ENCODE assay signal across 9 cellular contexts in the genomic region with DNA sequence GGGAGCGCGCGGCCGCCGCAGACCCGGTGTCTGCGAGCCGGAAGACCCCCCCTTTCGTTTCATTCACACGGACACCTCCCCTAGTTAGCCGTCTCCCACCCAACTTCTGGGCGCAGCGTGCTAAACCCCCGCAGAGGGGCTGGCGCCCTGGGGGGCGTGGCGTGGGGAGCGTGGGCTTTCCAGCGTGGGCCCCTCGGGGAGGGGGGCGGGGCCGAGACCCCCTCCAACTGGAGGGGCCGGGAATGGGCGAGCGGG. TPM values are rescaled to one million over a fixed set of nuclear protein-coding genes. Genes with fewer than 3 reads are reported as not detected.
DNase-seq lines count a peak whose midpoint lies in the region; ATAC-seq, FAIRE-seq and TF ChIP-seq lines count a peak whose summit lies in the region.
"Had no signal": no experiment of that assay in that cellular context is flagged by ENCODE, and none has a peak within 500 bp of the region (broad histone marks: within the 10 kb centered on the region; RNA-seq: fewer than 3 reads in every experiment).

No MANE protein-coding gene starts in this region.

- DNase-seq in activated CD8-positive, alpha-beta memory T cell treated with anti-CD3 and anti-CD28 coated beads, Interleukin-2, amount 10 ng/mL, durations not matched to agents 7 days and 5 days: no peak
- DNase-seq in activated CD8-positive, alpha-beta memory T cell treated with anti-CD3 and anti-CD28 coated beads for 24 hours: no peak
- DNase-seq in ascending aorta (ENCODE audit: low spot score in 2 of 2): no peak
- no peak for DNase-seq in HepG2 (ENCODE audit: low spot score)
- DNase-seq in thoracic aorta (ENCODE audit: low spot score): no peak
- no peak for DNase-seq in NCI-H2107 treated with DMSO at 0.1 percent for 48 hours (lab: John Stamatoyannopoulos, UW; ENCODE audit: unreplicated experiment)
- no peak for DNase-seq in NCI-H82 (lab: John Stamatoyannopoulos, UW)
- DNase-seq in GM19239 (ENCODE audit: insufficient read length, low spot score): no peak
- DNase-seq: DMS 273 treated with DMSO at 0.1 percent for 48 hours had no signal

- H2AFZ ChIP-seq in HepG2 (ENCODE audit: low read length): no peak overlapping the region

- H3K9ac ChIP-seq in HepG2 (ENCODE audit: insufficient read depth, low read depth, low read length): no peak overlapping the region

- peaks cover 11% of the 10 kb centered on the region in 2 donors for H3K4me1 ChIP-seq in ascending aorta
- H3K4me1 ChIP-seq in HepG2 (ENCODE audit: insufficient read depth, low read length): peaks cover 18% of the 10 kb centered on the region
- H3K4me1 ChIP-seq in thoracic aorta (ENCODE audit: control insufficient read depth in 1 of 2, low read depth in 2 of 2): peaks cover 6 to 23% of the 10 kb centered on the region in 2 donors

- no TSS peak for BruUV-seq in HepG2 (replicated peaks; lab: Mats Ljungman, UMichigan)

- intact Hi-C loops in ascending aorta (cut with DNase I): no loop called here
- intact Hi-C loops in HepG2 (cut with micrococcal nuclease; ENCODE audit: unreplicated experiment): loop anchor here (5.0 kb wide), 1 partner anchor 190 kb away; no protein-coding TSS in a partner anchor

- peak overlapping the region; percentile 42 for H3K4me3 Mint-ChIP-seq in activated CD8-positive, alpha-beta memory T cell treated with anti-CD3 and anti-CD28 coated beads, Interleukin-2, amount 10 ng/mL, durations not matched to agents 7 days and 5 days

- no peak for TF ChIP-seq POLR2A in HepG2 (IDR thresholded peaks at IDR 0.05; ENCODE audit: insufficient read depth in 1 of 2, low read depth in 2 of 2, low read length in 2 of 2)

- no peak for TF ChIP-seq RAD21 in HepG2 (CRISPR knock-in tag; IDR thresholded peaks at IDR 0.05)

- CTCF ChIA-PET in activated CD8-positive, alpha-beta memory T cell treated with anti-CD3 and anti-CD28 coated beads, Interleukin-2, amount 10 ng/mL, durations not matched to agents 7 days and 5 days (lab: Charles Lee): interaction anchor here (1.1 kb wide), 1 partner anchor 190 kb away, joined by 4 read pairs; no protein-coding TSS in a partner anchor
- CTCF ChIA-PET in HepG2 (lab: Yijun Ruan, JAX; ENCODE audit: low intra/inter-chr PET ratio, low total read pairs): no interaction called here

- H3K27me3 Mint-ChIP-seq in activated CD8-positive, alpha-beta memory T cell treated with anti-CD3 and anti-CD28 coated beads, Interleukin-2, amount 10 ng/mL, durations not matched to agents 7 days and 5 days: peaks cover 72% of the 10 kb centered on the region

- peak; percentile 8 for ATAC-seq in activated CD8-positive, alpha-beta memory T cell treated with anti-CD3 and anti-CD28 coated beads, Interleukin-2, amount 10 ng/mL, durations not matched to agents 7 days and 5 days
- ATAC-seq in HepG2: no peak
- ATAC-seq in thoracic aorta (ENCODE audit: insufficient number of reproducible peaks, low FRiP score, low read depth): no peak

- H3K27me3 ChIP-seq in ascending aorta: peaks cover 4% of the 10 kb centered on the region
- peaks cover 7 to 50% of the 10 kb centered on the region in 2 experiments; a peak in 4 of 5 replicates for H3K27me3 ChIP-seq in HepG2 (ENCODE audit: control insufficient read depth in 1 of 2, insufficient read depth in 2 of 2, low read length in 2 of 2)
- no peaks in the 10 kb centered on the region for H3K27me3 ChIP-seq in thoracic aorta (replicated peaks; ENCODE audit: insufficient read depth)

- H3K4me3 ChIP-seq in ascending aorta (peak overlapping the region; percentile 74 to 88), HepG2 (replicated peaks in 1 of 3; ENCODE audit: insufficient read depth in 1 of 3, low read depth in 2 of 3, low read length in 3 of 3) (peak overlapping the region; percentile 41 to 71 (median 59)), thoracic aorta (peak overlapping the region; percentile 80)

- POLR2A ChIA-PET in HepG2 (lab: Yijun Ruan, JAX): no interaction called here

- peaks cover 3% of the 10 kb centered on the region for H3K36me3 Mint-ChIP-seq in activated CD8-positive, alpha-beta memory T cell treated with anti-CD3 and anti-CD28 coated beads, Interleukin-2, amount 10 ng/mL, durations not matched to agents 7 days and 5 days

- H3K4me1 Mint-ChIP-seq in activated CD8-positive, alpha-beta memory T cell treated with anti-CD3 and anti-CD28 coated beads, Interleukin-2, amount 10 ng/mL, durations not matched to agents 7 days and 5 days: peaks cover 23% of the 10 kb centered on the region

- H3K27ac ChIP-seq in ascending aorta (no peak overlapping the region), HepG2 (ENCODE audit: extremely low read length, insufficient read depth, low read length) (no peak overlapping the region), thoracic aorta (no peak overlapping the region)

- H3K9me3 Mint-ChIP-seq in activated CD8-positive, alpha-beta memory T cell treated with anti-CD3 and anti-CD28 coated beads, Interleukin-2, amount 10 ng/mL, durations not matched to agents 7 days and 5 days (ENCODE audit: low read depth): no peaks in the 10 kb centered on the region

- no peak overlapping the region for H3K27ac Mint-ChIP-seq in activated CD8-positive, alpha-beta memory T cell treated with anti-CD3 and anti-CD28 coated beads, Interleukin-2, amount 10 ng/mL, durations not matched to agents 7 days and 5 days

- TF ChIP-seq EP300 in HepG2 (IDR thresholded peaks at IDR 0.05; ENCODE audit: low read depth in 2 of 2, low read length in 2 of 2) (no peak), HepG2 (CRISPR knock-in tag; IDR thresholded peaks at IDR 0.05; ENCODE audit: borderline replicate concordance) (no peak)

- no peaks in the 10 kb centered on the region for H3K36me3 ChIP-seq in ascending aorta
- H3K36me3 ChIP-seq in HepG2 (replicated peaks in 1 of 2; ENCODE audit: control insufficient read depth in 1 of 2, insufficient read depth in 2 of 2, low read length in 2 of 2): no peaks in the 10 kb centered on the region
- no peaks in the 10 kb centered on the region for H3K36me3 ChIP-seq in thoracic aorta

- in situ Hi-C loops in HepG2 (cut with HindIII; ENCODE audit: extremely low pct_ligation_motif_present, low pct_unique_long_range_greater_than_20kb): no loop called here

- no peaks in the 10 kb centered on the region for H3K9me3 ChIP-seq in ascending aorta
- no peaks in the 10 kb centered on the region for H3K9me3 ChIP-seq in HepG2 (ENCODE audit: low read length)
- H3K9me3 ChIP-seq in thoracic aorta: no peaks in the 10 kb centered on the region

- H3K4me2 ChIP-seq in HepG2 (ENCODE audit: low read depth, low read length): peak overlapping the region; percentile 79

- TF ChIP-seq CTCF in ascending aorta (IDR thresholded peaks at IDR 0.05): no peak
- TF ChIP-seq CTCF in HepG2 (CRISPR knock-in tag; IDR thresholded peaks at IDR 0.05): no peak
- no peak for TF ChIP-seq CTCF in thoracic aorta (IDR thresholded peaks at IDR 0.05)

- WGBS in HepG2 (ENCODE audit: low lambda C conversion rate): no CpG with 5 or more reads among the region's 25 CpGs

- no peaks in the 10 kb centered on the region for H3K79me2 ChIP-seq in HepG2 (ENCODE audit: insufficient read depth, low read length)

- H4K20me1 ChIP-seq in HepG2 (ENCODE audit: insufficient read depth, low read length): no peaks in the 10 kb centered on the region

- FAIRE-seq in HepG2 (lab: Jason Lieb, UNC): no peak
- no peak for FAIRE-seq in GM19239 (lab: Jason Lieb, UNC)

RNA-seq across cellular contexts. Expression of a gene that starts 1.1 kb away (rescaled TPM):
- under 1 TPM; 0.12 to 0.14 TPM for total RNA-seq in activated CD8-positive, alpha-beta memory T cell treated with anti-CD3 and anti-CD28 coated beads, Interleukin-2, amount 10 ng/mL, durations not matched to agents 7 days and 5 days
- 0.75 TPM for total RNA-seq in ascending aorta
- 0.03 and 0.07 TPM in 2 replicates for total RNA-seq in HepG2 (2016; rRNA removed; fragmentation: Illumina TruSeq; extraction: Trizol)
- not detected in 2 replicates for total RNA-seq in HepG2 (2016; cell fraction: cytosol; rRNA removed; fragmentation: Illumina TruSeq; extraction: Trizol; ENCODE audit: low read depth)
- total RNA-seq in HepG2 (2016; cell fraction: insoluble cytoplasmic fraction; rRNA removed; fragmentation: Illumina TruSeq; extraction: Trizol): 0.03 and 0.04 TPM in 2 replicates
- total RNA-seq in HepG2 (2016; cell fraction: membrane; rRNA removed; fragmentation: Illumina TruSeq; extraction: Trizol): 0.03 and 0.06 TPM in 2 replicates
- total RNA-seq in HepG2 (2016; cell fraction: nucleus; rRNA removed; fragmentation: Illumina TruSeq; extraction: Trizol): 0.12 and 0.19 TPM in 2 replicates
- 0.15 and 0.21 TPM in 2 replicates for polyA plus RNA-seq in HepG2 (2011; rRNA removed)
- polyA plus RNA-seq in HepG2 (2011; cell fraction: cytosol; rRNA removed): 0.04 and 0.06 TPM in 2 replicates
- 0.63 and 1.1 TPM in 2 replicates for polyA plus RNA-seq in HepG2 (2011; cell fraction: nucleus; rRNA removed)
- polyA plus RNA-seq in HepG2 (2012): 0.13 and 0.61 TPM in 2 replicates
- polyA plus RNA-seq in HepG2 (2016; cell fraction: cytosol; fragmentation: Illumina TruSeq; extraction: Trizol; ENCODE audit: low read depth): not detected in 2 replicates
- polyA plus RNA-seq in HepG2 (2016; cell fraction: insoluble cytoplasmic fraction; fragmentation: Illumina TruSeq; extraction: Trizol; ENCODE audit: low read depth): 0.04 TPM in 1 of 2 replicates, not detected in the other
- polyA plus RNA-seq in HepG2 (2016; cell fraction: membrane; fragmentation: Illumina TruSeq; extraction: Trizol; ENCODE audit: low read depth): 0.02 TPM in 1 of 2 replicates, not detected in the other
- polyA plus RNA-seq in HepG2 (2016; cell fraction: nucleus; fragmentation: Illumina TruSeq; extraction: Trizol; ENCODE audit: insufficient read depth, low read depth): 0.45 TPM in 2 replicates
- 0.16 and 0.23 TPM in 2 replicates for polyA minus RNA-seq in HepG2 (2011; rRNA and poly(A)+ RNA removed; ENCODE audit: low replicate concordance)
- polyA minus RNA-seq in HepG2 (2011; cell fraction: cytosol; rRNA and poly(A)+ RNA removed): not detected in 2 replicates
- 0.13 and 0.25 TPM in 2 replicates for polyA minus RNA-seq in HepG2 (2011; cell fraction: nucleus; rRNA and poly(A)+ RNA removed)
- under 1 TPM; 0.27 to 0.35 TPM for total RNA-seq in thoracic aorta
